Comparison of ENCODE assay signal across 1 cellular context in genomic region chr2:74361327-74361726, GRCh38.
TF ChIP-seq lines count a peak whose summit lies in the region.

No MANE protein-coding gene starts in this region.

TF ChIP-seq in HEK293, 187 proteins besides CTCF, POLR2A, EP300 and RAD21:
- TF ChIP-seq REST (tag by site-specific recombination; IDR thresholded peaks at IDR 0.05) (peak; percentile 65), EGR2 (tag by site-specific recombination; IDR thresholded peaks at IDR 0.05; ENCODE audit: low read depth) (no peak), ZNF16 (tag by site-specific recombination; IDR thresholded peaks at IDR 0.05; ENCODE audit: low read depth) (no peak), ZBTB7A (tag by site-specific recombination; IDR thresholded peaks at IDR 0.05; ENCODE audit: low read depth) (no peak)
- TF ChIP-seq, protein P1, sequence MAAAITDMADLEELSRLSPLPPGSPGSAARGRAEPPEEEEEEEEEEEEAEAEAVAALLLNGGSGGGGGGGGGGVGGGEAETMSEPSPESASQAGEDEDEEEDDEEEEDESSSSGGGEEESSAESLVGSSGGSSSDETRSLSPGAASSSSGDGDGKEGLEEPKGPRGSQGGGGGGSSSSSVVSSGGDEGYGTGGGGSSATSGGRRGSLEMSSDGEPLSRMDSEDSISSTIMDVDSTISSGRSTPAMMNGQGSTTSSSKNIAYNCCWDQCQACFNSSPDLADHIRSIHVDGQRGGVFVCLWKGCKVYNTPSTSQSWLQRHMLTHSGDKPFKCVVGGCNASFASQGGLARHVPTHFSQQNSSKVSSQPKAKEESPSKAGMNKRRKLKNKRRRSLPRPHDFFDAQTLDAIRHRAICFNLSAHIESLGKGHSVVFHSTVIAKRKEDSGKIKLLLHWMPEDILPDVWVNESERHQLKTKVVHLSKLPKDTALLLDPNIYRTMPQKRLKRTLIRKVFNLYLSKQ (tag by site-specific recombination; IDR thresholded peaks at IDR 0.05; ENCODE audit: borderline replicate concordance) = no peak
TF ChIP-seq in HEK293: peak in this region for 1.
